In genomic region chr22:25402160-25402500, GRCh38 we compare ENCODE assay signal across 1 cellular context.
TF ChIP-seq lines count a peak whose summit lies in the region.

No MANE protein-coding gene starts in this region.

TF ChIP-seq in HepG2, 621 proteins besides CTCF, POLR2A, EP300 and RAD21 (continued from another document):
- TF ChIP-seq ZBTB39 (CRISPR knock-in tag; IDR thresholded peaks at IDR 0.05) (no peak), HHEX (CRISPR knock-in tag; IDR thresholded peaks at IDR 0.05) (no peak), TSC22D2 (CRISPR knock-in tag; IDR thresholded peaks at IDR 0.05; ENCODE audit: borderline replicate concordance) (no peak), CHD4 (IDR thresholded peaks at IDR 0.05; ENCODE audit: borderline replicate concordance, low read length) (peak; percentile 100; the same call in 1 of the 2 replicates), ZEB1 (IDR thresholded peaks at IDR 0.05; ENCODE audit: insufficient replicate concordance, low read depth) (no peak), NFYC (CRISPR knock-in tag; IDR thresholded peaks at IDR 0.05) (no peak), GPN1 (CRISPR knock-in tag; IDR thresholded peaks at IDR 0.05; ENCODE audit: borderline replicate concordance) (no peak), SMYD3 (CRISPR knock-in tag; IDR thresholded peaks at IDR 0.05) (0 out of 2 replicates have a peak, but pooled peaks have one; percentile 58), ZBTB38 (CRISPR knock-in tag; IDR thresholded peaks at IDR 0.05) (no peak), ARID2 (CRISPR knock-in tag; IDR thresholded peaks at IDR 0.05; ENCODE audit: borderline replicate concordance) (0 out of 2 replicates have a peak, but pooled peaks have one; percentile 57), BRF2 (CRISPR knock-in tag; IDR thresholded peaks at IDR 0.05) (peak; percentile 54; the same call in 1 of the 2 replicates), ARID4A (CRISPR knock-in tag; IDR thresholded peaks at IDR 0.05; ENCODE audit: borderline replicate concordance) (no peak), TMF1 (CRISPR knock-in tag; IDR thresholded peaks at IDR 0.05; ENCODE audit: low read depth) (peak; percentile 72; the same call in 1 of the 2 replicates), MLX (CRISPR knock-in tag; IDR thresholded peaks at IDR 0.05) (no peak), RERE (CRISPR knock-in tag; IDR thresholded peaks at IDR 0.05; ENCODE audit: low read depth) (no peak), PHF5A (CRISPR knock-in tag; IDR thresholded peaks at IDR 0.05; ENCODE audit: low read depth, unreplicated experiment) (no peak), ZSCAN5A (CRISPR knock-in tag; IDR thresholded peaks at IDR 0.05; ENCODE audit: borderline replicate concordance) (peak; percentile 48; the same call in 1 of the 2 replicates)
